Comparison of ENCODE assay signal across 22 cellular contexts in the genomic region with DNA sequence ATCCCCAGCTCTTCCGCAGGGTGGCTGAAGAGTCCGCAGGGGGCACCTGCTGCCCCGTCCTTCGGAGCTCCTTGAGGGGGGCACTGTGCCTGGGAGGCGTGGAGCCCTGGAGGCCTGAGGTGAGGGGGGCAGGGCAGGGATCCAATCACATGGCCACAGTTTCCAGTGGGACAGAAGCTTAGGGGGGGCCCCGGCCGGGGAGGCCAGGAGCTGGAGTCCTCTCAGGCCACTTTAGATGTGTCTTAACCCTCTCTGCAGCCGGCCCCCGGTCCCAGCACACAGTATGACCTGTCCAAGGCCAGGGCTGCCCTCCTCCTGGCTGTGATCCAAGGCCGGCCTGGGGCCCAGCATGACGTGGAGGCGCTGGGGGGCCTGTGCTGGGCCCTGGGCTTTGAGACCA. TPM values are rescaled to one million over a fixed set of nuclear protein-coding genes. Genes with fewer than 3 reads are reported as not detected.
"Had no signal": no experiment of that assay in that cellular context is flagged by ENCODE, and none has a peak within 500 bp of the region (broad histone marks: within the 10 kb centered on the region; RNA-seq: fewer than 3 reads in every experiment).

No MANE protein-coding gene starts in this region.

- DNase-seq: cortex of kidney; dorsolateral prefrontal cortex; effector memory CD4-positive, alpha-beta T cell; gastrocnemius medialis; heart right ventricle; hypothalamus; left ventricle myocardium superior; mesendoderm; naive B cell; small intestine; stimulated activated CD4-positive, alpha-beta T cell treated with anti-CD3 and anti-CD28 coated beads, Interleukin-2, amount 100 ng/mL, for 48 hours; stimulated activated naive CD8-positive, alpha-beta T cell treated with anti-CD3 and anti-CD28 coated beads, Interleukin-15, Interleukin-2, amounts not matched to agents 100 U/mL and 50 U/mL, for 24 hours; thyroid gland had no signal

- ATAC-seq: gastrocnemius medialis; heart right ventricle; left ventricle myocardium superior; stimulated activated naive CD8-positive, alpha-beta T cell treated with anti-CD3 and anti-CD28 coated beads, Interleukin-15, Interleukin-2, amounts not matched to agents 100 U/mL and 50 U/mL, for 24 hours had no signal

- H3K9me3 ChIP-seq: esophagus muscularis mucosa, gastrocnemius medialis, heart right ventricle, right atrium auricular region, suprapubic skin, thyroid gland had no signal

- FAIRE-seq: endometrium, islet of Langerhans, small intestine, urothelium cell line had no signal

- H3K27me3 ChIP-seq: dorsolateral prefrontal cortex, esophagus muscularis mucosa, heart right ventricle, right atrium auricular region, suprapubic skin, thyroid gland had no signal

- H3K27ac ChIP-seq: esophagus muscularis mucosa, suprapubic skin, thyroid gland had no signal

- H3K4me3 ChIP-seq: dorsolateral prefrontal cortex, esophagus muscularis mucosa, gastrocnemius medialis, heart right ventricle, right atrium auricular region, suprapubic skin, thyroid gland had no signal

RNA-seq across cellular contexts. Expression of a gene that starts 42.3 kb away (rescaled TPM):
- total RNA-seq: esophagus muscularis mucosa, gastrocnemius medialis, heart right ventricle, left ventricle myocardium superior, lung microvascular endothelial cell, omental fat pad, right atrium auricular region, suprapubic skin, thyroid gland had no signal
- polyA plus RNA-seq: heart right ventricle, small intestine had no signal

RNA-seq across cellular contexts. Expression of a gene that starts 46.6 kb away (rescaled TPM):
- total RNA-seq: esophagus muscularis mucosa, fibroblast of villous mesenchyme, gastrocnemius medialis, heart right ventricle, left ventricle myocardium superior, lung microvascular endothelial cell, right atrium auricular region, suprapubic skin, thyroid gland had no signal
